In genomic region chr13:76991432-76991795, GRCh38 we compare ENCODE assay signal across 1 cellular context.
TF ChIP-seq lines count a peak whose summit lies in the region.

No MANE protein-coding gene starts in this region.

TF ChIP-seq in GM23338, 12 proteins besides CTCF, POLR2A, EP300 and RAD21 (continued from another document):
- no peak for TF ChIP-seq ZNF462 (CRISPR knock-in tag; IDR thresholded peaks at IDR 0.05)
TF ChIP-seq in GM23338: peak in this region for 0.
